Comparison of ENCODE assay signal across 15 cellular contexts in the genomic region with DNA sequence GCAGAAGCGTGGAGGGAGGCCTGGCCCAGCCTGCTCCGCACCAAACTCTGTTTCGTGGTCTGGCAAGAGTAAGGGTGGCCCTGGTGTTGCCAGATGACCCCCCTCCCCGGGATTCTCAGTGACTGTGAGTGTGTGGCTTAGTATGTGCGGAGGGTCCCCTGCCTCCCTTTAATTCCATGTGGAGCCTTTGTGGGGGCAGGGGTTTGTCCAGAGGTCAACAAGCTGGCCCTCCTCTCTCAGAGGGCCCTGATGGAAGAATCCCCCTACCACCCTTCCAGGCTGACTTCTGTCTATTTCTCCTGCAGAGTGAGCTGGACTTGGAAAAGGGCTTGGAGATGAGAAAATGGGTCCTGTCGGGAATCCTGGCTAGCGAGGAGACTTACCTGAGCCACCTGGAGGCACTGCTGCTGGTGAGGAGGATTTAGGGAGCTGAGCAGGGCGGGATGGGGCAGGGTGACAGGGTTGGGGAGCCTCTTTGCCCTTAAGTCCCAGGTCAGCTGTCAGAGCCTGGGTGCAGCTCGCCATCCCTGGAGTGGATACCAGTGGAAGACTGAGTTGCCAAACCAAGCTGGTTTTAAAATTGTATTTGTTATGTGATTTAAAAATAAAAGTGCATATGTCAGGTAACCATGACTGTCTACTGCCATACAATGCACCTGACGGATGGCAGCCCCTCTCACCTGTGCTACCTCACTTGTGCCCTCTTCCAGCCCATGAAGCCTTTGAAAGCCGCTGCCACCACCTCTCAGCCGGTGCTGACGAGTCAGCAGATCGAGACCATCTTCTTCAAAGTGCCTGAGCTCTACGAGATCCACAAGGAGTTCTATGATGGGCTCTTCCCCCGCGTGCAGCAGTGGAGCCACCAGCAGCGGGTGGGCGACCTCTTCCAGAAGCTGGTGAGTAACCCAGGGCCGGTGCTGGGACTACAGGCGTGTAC.
"Had no signal": no experiment of that assay in that cellular context is flagged by ENCODE, and none has a peak within 500 bp of the region (broad histone marks: within the 10 kb centered on the region; RNA-seq: fewer than 3 reads in every experiment).

No MANE protein-coding gene starts in this region.

- DNase-seq: effector CD4-positive, alpha-beta T cell; foreskin melanocyte; islet precursor cell; mammary epithelial cell; naive thymus-derived CD4-positive, alpha-beta T cell; nephron progenitor cell; pancreas; psoas muscle; sigmoid colon; stimulated activated naive CD4-positive, alpha-beta T cell treated with Interleukin-2 at 50 U/mL for 16 hours had no signal

- H3K4me3 Mint-ChIP-seq: naive thymus-derived CD4-positive, alpha-beta T cell; nephron progenitor cell; type B pancreatic cell had no signal

- H3K9me3 ChIP-seq: pancreas, psoas muscle, sigmoid colon had no signal

- H3K27ac ChIP-seq: hepatocyte, pancreas, psoas muscle, sigmoid colon had no signal

- H3K27me3 ChIP-seq: hepatocyte, pancreas, sigmoid colon had no signal

- ATAC-seq: left lobe of liver; naive thymus-derived CD4-positive, alpha-beta T cell; psoas muscle had no signal

- H3K9me3 Mint-ChIP-seq: naive thymus-derived CD4-positive, alpha-beta T cell; nephron progenitor cell; type B pancreatic cell had no signal

- H3K27ac Mint-ChIP-seq: type B pancreatic cell had no signal

- H3K27me3 Mint-ChIP-seq: naive thymus-derived CD4-positive, alpha-beta T cell; type B pancreatic cell had no signal

- H3K36me3 Mint-ChIP-seq: type B pancreatic cell had no signal

- H3K4me3 ChIP-seq: coronary artery, hepatocyte, pancreas, psoas muscle, sigmoid colon, skin epidermis had no signal
